Comparison of ENCODE assay signal across 27 cellular contexts in the genomic region with DNA sequence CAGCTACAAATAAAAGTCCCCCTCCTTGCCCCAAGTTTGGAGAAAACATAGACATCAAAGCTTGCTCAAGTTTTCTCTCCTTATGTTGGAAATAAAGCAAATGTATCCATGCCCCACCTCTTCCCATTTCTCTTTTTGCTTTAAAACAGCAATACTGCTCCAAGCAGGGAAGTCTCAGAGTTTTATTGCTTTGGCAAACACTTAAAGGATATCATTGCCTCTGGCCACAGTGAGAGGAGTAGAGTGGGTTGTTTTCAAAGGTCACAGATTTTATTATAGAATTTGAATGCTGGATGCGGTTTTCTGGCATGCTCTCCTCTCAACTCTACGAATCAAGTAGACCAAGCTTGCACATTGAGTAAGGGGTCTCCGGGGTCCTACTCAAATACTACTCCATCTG.
"Had no signal": no experiment of that assay in that cellular context is flagged by ENCODE, and none has a peak within 500 bp of the region (broad histone marks: within the 10 kb centered on the region; RNA-seq: fewer than 3 reads in every experiment).

No MANE protein-coding gene starts in this region.

- H3K27me3 ChIP-seq: adrenal gland, esophagus muscularis mucosa, right lobe of liver, testis, upper lobe of left lung had no signal

- DNase-seq: activated CD4-positive, alpha-beta T cell treated with anti-CD3 and anti-CD28 coated beads, Interleukin-2, amount 50 U/mL, for 4 hours; activated CD8-positive, alpha-beta memory T cell treated with anti-CD3 and anti-CD28 coated beads for 24 hours; activated CD8-positive, alpha-beta memory T cell treated with anti-CD3 and anti-CD28 coated beads, Interleukin-2, amount 50 U/mL, for 48 hours; activated naive CD4-positive, alpha-beta T cell; activated T-cell treated with anti-CD3 and anti-CD28 coated beads, Interleukin-2, amount 50 U/mL, for 4 hours; adrenal gland; effector CD8-positive, alpha-beta T cell; kidney; naive thymus-derived CD4-positive, alpha-beta T cell; occipital lobe; right lobe of liver; stimulated activated CD4-positive, alpha-beta T cell treated with anti-CD3 and anti-CD28 coated beads, Interleukin-15, amount 100 ng/mL, for 24 hours; stimulated activated CD8-positive, alpha-beta memory T cell treated with anti-CD3 and anti-CD28 coated beads, Interleukin-4, amount 100 ng/mL, for 48 hours; stimulated activated naive B cell treated with anti-CD40 and anti-IgM and Interleukin-4, amounts not matched to agents 10 μg/mL and 1 μg/mL and 100 μg/mL, for 72 hours; testis; upper lobe of left lung had no signal

- H3K27ac ChIP-seq: adrenal gland, esophagus muscularis mucosa, right lobe of liver, testis, upper lobe of left lung had no signal

- H3K4me3 ChIP-seq: adrenal gland, esophagus muscularis mucosa, lung, right lobe of liver, smooth muscle cell, testis, upper lobe of left lung had no signal

- H3K9me3 ChIP-seq: adrenal gland, esophagus muscularis mucosa, right lobe of liver, testis, upper lobe of left lung had no signal

- H3K4me3 Mint-ChIP-seq: activated naive CD8-positive, alpha-beta T cell; activated T-cell treated with anti-CD3 and anti-CD28 coated beads, Interleukin-2, amount 50 U/mL, for 4 hours; dendritic cell treated with granulocyte-macrophage colony-stimulating factor and Interleukin-4, amounts not matched to agents 40 ng/mL and 50 ng/mL, for 4 days; naive thymus-derived CD4-positive, alpha-beta T cell; neural crest cell; stimulated activated naive B cell treated with anti-CD40 and anti-IgM and Interleukin-4, amounts not matched to agents 10 μg/mL and 1 μg/mL and 100 μg/mL, for 72 hours; T-helper 2 cell treated with Interferon-gamma antibody and Interleukin-4, amounts not matched to agents 5 μg/mL and 100 μg/mL, for 36 hours had no signal

- H3K4me1 ChIP-seq: adrenal gland, right lobe of liver, testis had no signal

- H3K36me3 ChIP-seq: adrenal gland, esophagus muscularis mucosa, right lobe of liver had no signal

- H3K27me3 Mint-ChIP-seq: activated naive CD8-positive, alpha-beta T cell; naive thymus-derived CD4-positive, alpha-beta T cell; stimulated activated naive B cell treated with anti-CD40 and anti-IgM and Interleukin-4, amounts not matched to agents 10 μg/mL and 1 μg/mL and 100 μg/mL, for 72 hours had no signal

- H3K9me3 Mint-ChIP-seq: T-helper 2 cell treated with Interferon-gamma antibody and Interleukin-4, amounts not matched to agents 5 μg/mL and 100 μg/mL, for 36 hours had no signal

- H3K27ac Mint-ChIP-seq: activated naive CD8-positive, alpha-beta T cell; activated T-helper 2 cell treated with anti-CD3 and anti-CD28 coated beads, Interferon-gamma antibody, Interleukin-2, Interleukin-4, amounts not matched to agents 10 μg/mL and 5 μg/mL and 100 μg/mL, durations not matched to agents 14 hours and 24 hours and 36 hours; dendritic cell treated with granulocyte-macrophage colony-stimulating factor and Interleukin-4, amounts not matched to agents 40 ng/mL and 50 ng/mL, for 4 days; naive thymus-derived CD4-positive, alpha-beta T cell; stimulated activated naive B cell treated with anti-CD40 and anti-IgM and Interleukin-4, amounts not matched to agents 10 μg/mL and 1 μg/mL and 100 μg/mL, for 72 hours; T-helper 2 cell treated with Interferon-gamma antibody and Interleukin-4, amounts not matched to agents 5 μg/mL and 100 μg/mL, for 36 hours had no signal

- ATAC-seq: activated T-cell treated with anti-CD3 and anti-CD28 coated beads, Interleukin-2, amount 50 U/mL, for 4 hours; left lobe of liver; naive thymus-derived CD4-positive, alpha-beta T cell; right lobe of liver; SK-N-SH treated with all-trans-retinoic acid at 6 μM for 48 hours; stimulated activated naive B cell treated with anti-CD40 and anti-IgM and Interleukin-4, amounts not matched to agents 10 μg/mL and 1 μg/mL and 100 μg/mL, for 72 hours had no signal

- FAIRE-seq: endothelial cell of umbilical vein, kidney had no signal
